ENCODE assay signal across 11 cellular contexts in genomic region chr16:28597692-28598261, GRCh38. TPM values are rescaled to one million over a fixed set of nuclear protein-coding genes. Genes with fewer than 3 reads are reported as not detected.
A peak's percentile ranks its signal among the peaks of the same experiment; 100 is the strongest.
DNase-seq lines count a peak whose midpoint lies in the region; ATAC-seq and TF ChIP-seq lines count a peak whose summit lies in the region.
"Had no signal": no experiment of that assay in that cellular context is flagged by ENCODE, and none has a peak within 500 bp of the region (broad histone marks: within the 10 kb centered on the region; RNA-seq: fewer than 3 reads in every experiment).

No MANE protein-coding gene starts in this region.

- no peaks in the 10 kb centered on the region for H3K4me1 ChIP-seq in HAP-1
- peaks cover 11% of the 10 kb centered on the region for H3K4me1 ChIP-seq in hepatocyte (ENCODE audit: insufficient read depth)
- H3K4me1 ChIP-seq: BE2C had no signal

- H3K4me1 Mint-ChIP-seq in activated naive CD4-positive, alpha-beta T cell treated with anti-CD3 and anti-CD28 coated beads for 36 hours (ENCODE audit: low read depth), result peaks cover 4% of the 10 kb centered on the region

- 56% methylated on average over 9 of the region's 9 CpGs for WGBS in hepatocyte (ENCODE audit: low lambda C conversion rate, missing lambda C conversion rate)

- no peak overlapping the region for H3K4me2 ChIP-seq in hepatocyte

- H3K79me2 ChIP-seq in hepatocyte, result no peaks in the 10 kb centered on the region

- CTCF ChIA-PET in activated naive CD4-positive, alpha-beta T cell treated with anti-CD3 and anti-CD28 coated beads for 36 hours (lab: Charles Lee), result interaction anchor here (1.3 kb wide), 1 partner anchor 13 kb away, joined by 4 read pairs; no protein-coding TSS in a partner anchor

- no peak for ATAC-seq in GM21717 (IDR thresholded peaks at IDR 0.05; ENCODE audit: unreplicated experiment)

- H3K36me3 ChIP-seq in HAP-1 (replicated peaks) (no peaks in the 10 kb centered on the region), hepatocyte (replicated peaks; ENCODE audit: insufficient read depth, low read depth) (no peaks in the 10 kb centered on the region)
- H3K36me3 ChIP-seq: BE2C had no signal

- no peaks in the 10 kb centered on the region for H3K27me3 ChIP-seq in HAP-1 (ENCODE audit: low read depth)
- H3K27me3 ChIP-seq in hepatocyte, result no peaks in the 10 kb centered on the region
- H3K27me3 ChIP-seq: BE2C had no signal

- no peak overlapping the region for H3K27ac Mint-ChIP-seq in activated naive CD4-positive, alpha-beta T cell treated with anti-CD3 and anti-CD28 coated beads for 36 hours

- H3K9me3 ChIP-seq in HAP-1 (no peaks in the 10 kb centered on the region), hepatocyte (ENCODE audit: low read depth) (no peaks in the 10 kb centered on the region)
- H3K9me3 ChIP-seq: BE2C had no signal

- no peak overlapping the region for H3K4me3 Mint-ChIP-seq in activated naive CD4-positive, alpha-beta T cell treated with anti-CD3 and anti-CD28 coated beads for 36 hours

- in situ Hi-C loops in HAP-1 (cut with MboI; ENCODE audit: low sequenced_read_pairs), result loop anchor here (25.0 kb wide), 1 partner anchor 285 kb away; no protein-coding TSS in a partner anchor

- intact Hi-C loops in activated naive CD4-positive, alpha-beta T cell treated with anti-CD3 and anti-CD28 coated beads for 36 hours (cut with micrococcal nuclease), result no loop called here

- H2AFZ ChIP-seq in hepatocyte, result no peak overlapping the region

- DNase-seq in HAP-1 (ENCODE audit: low spot score in 2 of 2) (peak; percentile 54 to 79), NOMO-1 treated with DMSO at 0.1 percent for 48 hours (lab: John Stamatoyannopoulos, UW; ENCODE audit: unreplicated experiment) (peak; percentile 21), hepatocyte (ENCODE audit: low spot score) (peak; percentile 38), AML-193 (lab: John Stamatoyannopoulos, UW) (no peak)
- DNase-seq in activated naive CD4-positive, alpha-beta T cell treated with anti-CD3 and anti-CD28 coated beads for 36 hours, result no peak
- DNase-seq in stimulated activated CD4-positive, alpha-beta T cell treated with anti-CD3 and anti-CD28 coated beads, Interleukin-2, amount 100 ng/mL, for 24 hours, result no peak
- DNase-seq: BE2C, left ventricle myocardium superior, NCI-H1694 had no signal

- H3K36me3 Mint-ChIP-seq in activated naive CD4-positive, alpha-beta T cell treated with anti-CD3 and anti-CD28 coated beads for 36 hours (ENCODE audit: low read depth), result no peaks in the 10 kb centered on the region

- TF ChIP-seq CTCF in 22Rv1 (IDR thresholded peaks at IDR 0.05), result 0 out of 2 replicates have a peak, but pooled peaks have one; percentile 5
- TF ChIP-seq CTCF in hepatocyte (IDR thresholded peaks at IDR 0.05; ENCODE audit: poor library complexity), result no peak

- H3K27ac ChIP-seq in 22Rv1 (no peak overlapping the region), hepatocyte (peak overlapping the region; percentile 57)

- no peaks in the 10 kb centered on the region for H3K27me3 Mint-ChIP-seq in activated naive CD4-positive, alpha-beta T cell treated with anti-CD3 and anti-CD28 coated beads for 36 hours (ENCODE audit: low read depth)

- no peak overlapping the region for H3K4me3 ChIP-seq in HAP-1
- H3K4me3 ChIP-seq in hepatocyte, result no peak overlapping the region

- H4K20me1 ChIP-seq in hepatocyte (ENCODE audit: insufficient read depth, poor library complexity, severe bottlenecking), result no peaks in the 10 kb centered on the region

- H3K9me3 Mint-ChIP-seq in activated naive CD4-positive, alpha-beta T cell treated with anti-CD3 and anti-CD28 coated beads for 36 hours, result no peaks in the 10 kb centered on the region

- H3K9me2 ChIP-seq in hepatocyte (replicated peaks; ENCODE audit: insufficient read depth), result no peaks in the 10 kb centered on the region

RNA-seq across cellular contexts. Expression of gene SULT1A2, which starts 0.9 kb away (rescaled TPM):
- 0.60 and 1.8 TPM in 2 replicates for total RNA-seq in hepatocyte
- polyA plus RNA-seq in hepatocyte, result 3.6 and 4.5 TPM in 2 replicates
- under 1 TPM; 0.29 to 0.40 TPM for total RNA-seq in activated naive CD4-positive, alpha-beta T cell treated with anti-CD3 and anti-CD28 coated beads for 36 hours

RNA-seq across cellular contexts. Expression of gene SULT1A1, which starts 12.1 kb away (rescaled TPM):
- 15.0 and 15.5 TPM in 2 replicates for total RNA-seq in hepatocyte
- 18.8 and 19.5 TPM in 2 replicates for polyA plus RNA-seq in hepatocyte
- total RNA-seq in activated naive CD4-positive, alpha-beta T cell treated with anti-CD3 and anti-CD28 coated beads for 36 hours, result 10 to 100 TPM in 1 of 2 experiments, 1 to 10 TPM in 1; 9.7 to 10.8 TPM

RNA-seq across cellular contexts. Expression of gene NPIPB8, which starts 40.1 kb away (rescaled TPM):
- total RNA-seq in hepatocyte, result not detected in 2 replicates
- 0.47 TPM in 1 of 2 replicates, not detected in the other for polyA plus RNA-seq in hepatocyte
- total RNA-seq in activated naive CD4-positive, alpha-beta T cell treated with anti-CD3 and anti-CD28 coated beads for 36 hours, result not detected
- total RNA-seq: left ventricle myocardium superior had no signal

RNA-seq across cellular contexts. Expression of gene SGF29, which starts 44.1 kb away (rescaled TPM):
- 12.7 and 12.8 TPM in 2 replicates for total RNA-seq in hepatocyte
- polyA plus RNA-seq in hepatocyte, result 14.1 and 17.1 TPM in 2 replicates
- total RNA-seq in activated naive CD4-positive, alpha-beta T cell treated with anti-CD3 and anti-CD28 coated beads for 36 hours, result 10 to 100 TPM; 15.9 TPM

RNA-seq across cellular contexts. Expression of gene NUPR1, which starts 59.0 kb away (rescaled TPM):
- 18.0 and 18.3 TPM in 2 replicates for total RNA-seq in hepatocyte
- polyA plus RNA-seq in hepatocyte, result 118 and 130 TPM in 2 replicates
- not detected for total RNA-seq in activated naive CD4-positive, alpha-beta T cell treated with anti-CD3 and anti-CD28 coated beads for 36 hours

Comparison
In these comparisons a context has a peak if more than half of its experiments do, and no peak if none do; other contexts are left out.
1. DNase-seq: peak in HAP-1 (2 of 2), NOMO-1 treated with DMSO at 0.1 percent for 48 hours (single experiment) and hepatocyte (single experiment); none in activated naive CD4-positive, alpha-beta T cell treated with anti-CD3 and anti-CD28 coated beads for 36 hours (single experiment), stimulated activated CD4-positive, alpha-beta T cell treated with anti-CD3 and anti-CD28 coated beads, Interleukin-2, amount 100 ng/mL, for 24 hours (0 of 2) and AML-193 (0 of 2).